ENCODE assay signal across 24 cellular contexts in the genomic region with DNA sequence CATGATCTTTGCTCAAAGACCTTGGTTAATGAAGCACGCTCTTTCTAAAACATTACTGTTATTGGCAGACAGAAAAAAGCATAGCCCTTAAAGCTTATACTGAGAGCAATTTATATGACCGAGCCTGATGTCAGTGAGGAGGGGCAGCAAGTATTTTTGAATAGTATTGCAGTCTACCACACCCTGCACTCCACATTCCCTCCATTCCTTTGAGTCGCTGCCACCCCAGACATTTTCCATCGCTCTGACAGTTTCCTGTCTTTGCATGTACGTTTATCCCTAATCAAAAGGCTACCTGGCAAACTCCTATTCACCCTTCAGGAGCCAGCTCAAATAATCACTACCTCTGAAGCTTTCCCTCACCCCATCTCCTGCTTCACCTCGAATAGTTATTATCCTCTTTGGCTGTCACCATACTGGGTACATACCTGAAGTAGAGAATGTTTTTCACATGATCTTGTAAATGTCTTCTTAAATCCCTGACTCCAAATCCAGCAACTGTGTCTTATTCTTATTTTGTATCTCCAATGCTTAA. TPM values are rescaled to one million over a fixed set of nuclear protein-coding genes. Genes with fewer than 3 reads are reported as not detected.
DNase-seq lines count a peak whose midpoint lies in the region; ATAC-seq and TF ChIP-seq lines count a peak whose summit lies in the region.
"Had no signal": no experiment of that assay in that cellular context is flagged by ENCODE, and none has a peak within 500 bp of the region (broad histone marks: within the 10 kb centered on the region; RNA-seq: fewer than 3 reads in every experiment).

No MANE protein-coding gene starts in this region.

- H3K9me2 ChIP-seq in SK-N-SH, result no peaks in the 10 kb centered on the region

- no peak for ATAC-seq in SK-N-SH treated with all-trans-retinoic acid at 6 μM for 48 hours
- ATAC-seq in upper lobe of right lung, result peak; percentile 3
- no peak for ATAC-seq in HG03457 (IDR thresholded peaks at IDR 0.05; ENCODE audit: unreplicated experiment)
- no peak for ATAC-seq in HG02610 (IDR thresholded peaks at IDR 0.05; ENCODE audit: unreplicated experiment)
- ATAC-seq in GM21526 (IDR thresholded peaks at IDR 0.05; ENCODE audit: low FRiP score, unreplicated experiment), result no peak
- ATAC-seq: activated CD8-positive, alpha-beta T cell treated with anti-CD3 and anti-CD28 coated beads, Interleukin-2, amount 10 ng/mL, durations not matched to agents 7 days and 5 days; left lobe of liver; stimulated activated naive B cell treated with anti-CD40 and anti-IgM and Interleukin-4, amounts not matched to agents 10 μg/mL and 1 μg/mL and 100 μg/mL, for 72 hours had no signal

- no peak overlapping the region for H4K5ac ChIP-seq in mesendoderm (ENCODE audit: low read length)

- TF ChIP-seq CTCF in SK-N-SH (IDR thresholded peaks at IDR 0.05), result no peak
- TF ChIP-seq CTCF in epithelial cell of esophagus (IDR thresholded peaks at IDR 0.05; ENCODE audit: insufficient read depth, low read depth, low read length, missing control alignments), result no peak
- TF ChIP-seq CTCF in upper lobe of right lung (IDR thresholded peaks at IDR 0.05), result no peak

- DNase-seq in SK-N-SH, result no peak
- peak; percentile 48 for DNase-seq in epithelial cell of esophagus (ENCODE audit: low read depth)
- DNase-seq in mesendoderm, result peak; percentile 21
- DNase-seq in upper lobe of right lung, result no peak
- DNase-seq: activated CD8-positive, alpha-beta T cell treated with anti-CD3 and anti-CD28 coated beads, Interleukin-2, amount 10 ng/mL, durations not matched to agents 7 days and 5 days; activated naive CD4-positive, alpha-beta T cell treated with anti-CD3 and anti-CD28 coated beads for 36 hours; adrenal gland; brain microvascular endothelial cell; KG1; NCI-H1436; NCI-H226; NCI-H526 treated with DMSO at 0.1 percent for 48 hours; retina; Right ventricle myocardium superior; stimulated activated naive B cell treated with anti-CD40 and anti-IgM and Interleukin-4, amounts not matched to agents 10 μg/mL and 1 μg/mL and 100 μg/mL, for 72 hours; substantia nigra had no signal

- H2BK5ac ChIP-seq in mesendoderm (ENCODE audit: low read length), result no peak overlapping the region

- H3K18ac ChIP-seq in mesendoderm (ENCODE audit: low read length), result no peak overlapping the region

- H3K4me2 ChIP-seq in SK-N-SH (no peak overlapping the region), mesendoderm (ENCODE audit: low read length) (no peak overlapping the region)

- H4K8ac ChIP-seq in mesendoderm (ENCODE audit: low read depth, low read length), result no peak overlapping the region

- TF ChIP-seq EP300 in SK-N-SH (IDR thresholded peaks at IDR 0.05; ENCODE audit: borderline replicate concordance in 1 of 2, low read depth in 1 of 2, low read length in 1 of 2), result no peak

- TF ChIP-seq RAD21 in SK-N-SH (IDR thresholded peaks at IDR 0.05; ENCODE audit: low read length), result no peak

- no peaks in the 10 kb centered on the region; the same call in 1 of the 2 replicates for H3K79me2 ChIP-seq in SK-N-SH (ENCODE audit: insufficient read depth)
- H3K79me2 ChIP-seq in mesendoderm (ENCODE audit: control insufficient read depth, insufficient read depth, low read length), result no peaks in the 10 kb centered on the region
- H3K79me2 ChIP-seq: parathyroid adenoma had no signal

- H3K4me1 ChIP-seq in SK-N-SH (ENCODE audit: control insufficient read depth in 1 of 2, insufficient read depth in 2 of 2, low read depth in 1 of 2, low read length in 1 of 2), result peaks cover 5 to 7% of the 10 kb centered on the region in 2 experiments; a peak in 2 of 4 replicates
- H3K4me1 ChIP-seq in mesendoderm (ENCODE audit: control insufficient read depth, low read depth, low read length), result no peaks in the 10 kb centered on the region
- H3K4me1 ChIP-seq in upper lobe of right lung, result peaks cover 11% of the 10 kb centered on the region
- H3K4me1 ChIP-seq: parathyroid adenoma had no signal

- H2AK5ac ChIP-seq in mesendoderm (ENCODE audit: low read length), result no peak overlapping the region

- no peak overlapping the region for H3K56ac ChIP-seq in mesendoderm (ENCODE audit: low read length)

- H3F3A ChIP-seq in SK-N-SH (replicated peaks; ENCODE audit: insufficient read depth), result no peaks in the 10 kb centered on the region

- H2AFZ ChIP-seq in SK-N-SH (ENCODE audit: low read depth), result no peak overlapping the region
- H2AFZ ChIP-seq: parathyroid adenoma had no signal

- H3K23ac ChIP-seq in mesendoderm (ENCODE audit: low read length), result no peak overlapping the region

- CTCF ChIA-PET in SK-N-SH (lab: Yijun Ruan, JAX), result interaction anchor here (1.0 kb wide), 1 partner anchor 970 kb away, joined by 3 read pairs; no protein-coding TSS in a partner anchor

- 84% methylated on average over 6 of the region's 6 CpGs for WGBS in SK-N-SH (ENCODE audit: low lambda C conversion rate)
- WGBS in mesendoderm (ENCODE audit: extremely low coverage, insufficient coverage, low lambda C conversion rate), result no CpG with 5 or more reads among the region's 6 CpGs

- no peaks in the 10 kb centered on the region for H4K20me1 ChIP-seq in SK-N-SH (ENCODE audit: insufficient read depth)

- H3K27ac ChIP-seq in SK-N-SH (ENCODE audit: low read depth in 2 of 2, low read length in 1 of 2), result no peak overlapping the region
- H3K27ac ChIP-seq in mesendoderm (ENCODE audit: low read depth, low read length), result no peak overlapping the region
- peak overlapping the region; percentile 52 for H3K27ac ChIP-seq in upper lobe of right lung
- H3K27ac ChIP-seq: 22Rv1, adrenal gland, brain microvascular endothelial cell, parathyroid adenoma, skin epidermis had no signal

- H3K4ac ChIP-seq in mesendoderm (ENCODE audit: low read depth, low read length), result no peak overlapping the region

- H3K36me3 ChIP-seq in SK-N-SH (replicated peaks in 1 of 2; ENCODE audit: control insufficient read depth in 1 of 2, insufficient read depth in 2 of 2, low read length in 1 of 2) (no peaks in the 10 kb centered on the region), mesendoderm (ENCODE audit: control insufficient read depth, insufficient read depth, low read length) (no peaks in the 10 kb centered on the region), upper lobe of right lung (no peaks in the 10 kb centered on the region)
- H3K36me3 ChIP-seq: adrenal gland, brain microvascular endothelial cell had no signal

- H3K79me1 ChIP-seq in mesendoderm (ENCODE audit: low read length), result no peaks in the 10 kb centered on the region

- POLR2A ChIA-PET in SK-N-SH (lab: Yijun Ruan, JAX), result no interaction called here

- intact Hi-C loops in upper lobe of right lung (cut with DNase I), result loop anchor here (10.0 kb wide), 1 partner anchor 355 kb away; no protein-coding TSS in a partner anchor

- H3K9me3 ChIP-seq in SK-N-SH (no peaks in the 10 kb centered on the region), upper lobe of right lung (no peaks in the 10 kb centered on the region)
- H3K9me3 ChIP-seq: adrenal gland had no signal

- H2BK120ac ChIP-seq in mesendoderm (ENCODE audit: low read depth, low read length), result no peak overlapping the region

- H3K27me3 ChIP-seq in SK-N-SH (ENCODE audit: insufficient read depth) (no peaks in the 10 kb centered on the region), mesendoderm (ENCODE audit: insufficient read depth, low read length, poor library complexity) (no peaks in the 10 kb centered on the region), upper lobe of right lung (no peaks in the 10 kb centered on the region)
- H3K27me3 ChIP-seq: adrenal gland, brain microvascular endothelial cell had no signal

- H2BK15ac ChIP-seq in mesendoderm (replicated peaks; ENCODE audit: low read depth), result no peak overlapping the region

- H3K9ac ChIP-seq in SK-N-SH (no peak overlapping the region), mesendoderm (ENCODE audit: low read length) (no peak overlapping the region)
- H3K9ac ChIP-seq: parathyroid adenoma had no signal

- H3K4me3 ChIP-seq in SK-N-SH (ENCODE audit: low read depth in 2 of 2, low read length in 1 of 2) (no peak overlapping the region), epithelial cell of esophagus (ENCODE audit: low read length) (no peak overlapping the region), mesendoderm (ENCODE audit: low read length) (no peak overlapping the region), upper lobe of right lung (no peak overlapping the region)
- H3K4me3 ChIP-seq: adrenal gland, skin epidermis had no signal

TF ChIP-seq in SK-N-SH treated with all-trans-retinoic acid at 6 μM for 48 hours, 23 proteins besides CTCF, POLR2A, EP300 and RAD21:
- TF ChIP-seq OSR1 (CRISPR knock-in tag; IDR thresholded peaks at IDR 0.05), result no peak
- TF ChIP-seq ZFP3 (CRISPR knock-in tag; IDR thresholded peaks at IDR 0.05), result peak; percentile 76
- TF ChIP-seq CSDC2 (CRISPR knock-in tag; IDR thresholded peaks at IDR 0.05), result no peak

TF ChIP-seq in SK-N-SH, 30 proteins besides CTCF, POLR2A, EP300 and RAD21 (continues in another document):
- TF ChIP-seq MEF2A (IDR thresholded peaks at IDR 0.05; ENCODE audit: borderline replicate concordance, low read depth), result no peak
- no peak for TF ChIP-seq GATA2 (CRISPR knock-in tag; IDR thresholded peaks at IDR 0.05)
- TF ChIP-seq NRF1 (IDR thresholded peaks at IDR 0.05; ENCODE audit: low read depth, low read length), result no peak
- no peak for TF ChIP-seq YY1 (IDR thresholded peaks at IDR 0.05; ENCODE audit: low read depth)
- TF ChIP-seq, protein P1, sequence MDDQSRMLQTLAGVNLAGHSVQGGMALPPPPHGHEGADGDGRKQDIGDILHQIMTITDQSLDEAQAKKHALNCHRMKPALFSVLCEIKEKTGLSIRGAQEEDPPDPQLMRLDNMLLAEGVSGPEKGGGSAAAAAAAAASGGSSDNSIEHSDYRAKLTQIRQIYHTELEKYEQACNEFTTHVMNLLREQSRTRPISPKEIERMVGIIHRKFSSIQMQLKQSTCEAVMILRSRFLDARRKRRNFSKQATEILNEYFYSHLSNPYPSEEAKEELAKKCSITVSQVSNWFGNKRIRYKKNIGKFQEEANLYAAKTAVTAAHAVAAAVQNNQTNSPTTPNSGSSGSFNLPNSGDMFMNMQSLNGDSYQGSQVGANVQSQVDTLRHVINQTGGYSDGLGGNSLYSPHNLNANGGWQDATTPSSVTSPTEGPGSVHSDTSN (IDR thresholded peaks at IDR 0.05), result no peak
- TF ChIP-seq, protein P2, sequence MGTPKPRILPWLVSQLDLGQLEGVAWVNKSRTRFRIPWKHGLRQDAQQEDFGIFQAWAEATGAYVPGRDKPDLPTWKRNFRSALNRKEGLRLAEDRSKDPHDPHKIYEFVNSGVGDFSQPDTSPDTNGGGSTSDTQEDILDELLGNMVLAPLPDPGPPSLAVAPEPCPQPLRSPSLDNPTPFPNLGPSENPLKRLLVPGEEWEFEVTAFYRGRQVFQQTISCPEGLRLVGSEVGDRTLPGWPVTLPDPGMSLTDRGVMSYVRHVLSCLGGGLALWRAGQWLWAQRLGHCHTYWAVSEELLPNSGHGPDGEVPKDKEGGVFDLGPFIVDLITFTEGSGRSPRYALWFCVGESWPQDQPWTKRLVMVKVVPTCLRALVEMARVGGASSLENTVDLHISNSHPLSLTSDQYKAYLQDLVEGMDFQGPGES (IDR thresholded peaks at IDR 0.05; ENCODE audit: low read depth, low read length), result no peak
- TF ChIP-seq RCOR1 (IDR thresholded peaks at IDR 0.05; ENCODE audit: low read length), result no peak

RNA-seq across cellular contexts. Expression of a gene that starts 5.5 kb away (rescaled TPM):
- polyA plus RNA-seq in SK-N-SH (2012; rRNA removed), result 54.6 and 66.5 TPM in 2 replicates
- 34.2 and 46.9 TPM in 2 replicates for polyA plus RNA-seq in SK-N-SH (2012; cell fraction: cytosol; rRNA removed)
- polyA plus RNA-seq in SK-N-SH (2012; cell fraction: nucleus; rRNA removed), result 83.5 and 100 TPM in 2 replicates
- polyA plus RNA-seq in mesendoderm (2013, experiment 1 of 2), result 11.0 TPM
- 12.2 TPM for polyA plus RNA-seq in mesendoderm (2013, experiment 2 of 2)
- 112 TPM for total RNA-seq in upper lobe of right lung

Comparison
In these comparisons a context has a peak if more than half of its experiments do, and no peak if none do; other contexts are left out.
1. DNase-seq: peak in epithelial cell of esophagus (single experiment) and mesendoderm (single experiment); none in SK-N-SH (single experiment) and upper lobe of right lung (single experiment).